In the genomic region with DNA sequence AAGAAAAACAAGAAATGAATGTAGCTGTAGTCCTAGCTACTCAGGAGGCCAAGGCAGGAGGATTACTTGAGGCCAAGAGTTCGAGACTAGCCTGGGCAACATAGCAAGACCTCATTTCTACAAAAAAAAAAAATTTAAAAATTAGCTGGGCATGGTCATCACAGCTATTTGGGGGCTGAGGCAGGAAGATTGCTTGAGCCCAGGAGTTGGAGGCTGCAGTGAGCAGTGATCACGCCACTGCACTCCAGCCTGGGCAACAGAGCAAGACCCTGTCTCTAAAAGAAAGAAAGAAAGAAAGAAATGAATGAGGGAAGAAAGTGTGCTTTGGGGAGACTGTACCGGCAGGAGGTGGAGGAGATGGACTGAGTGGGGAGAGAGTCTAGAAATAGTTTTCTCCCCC, we compare ENCODE assay signal across 1 cellular context.
TF ChIP-seq lines count a peak whose summit lies in the region.

No MANE protein-coding gene starts in this region.

TF ChIP-seq in K562, 482 proteins besides CTCF, POLR2A, EP300 and RAD21:
- TF ChIP-seq ZNF512 (tag; IDR thresholded peaks at IDR 0.05), result peak; percentile 54; the same call in 1 of the 2 replicates
- peak; percentile 25 to 37; a peak in 2 of 4 replicates for TF ChIP-seq KDM1A (IDR thresholded peaks at IDR 0.05)
- TF ChIP-seq RBM25 (IDR thresholded peaks at IDR 0.05; ENCODE audit: low read depth, low read length, severe bottlenecking), result peak; percentile 48
- peak; percentile 79 for TF ChIP-seq BCOR (IDR thresholded peaks at IDR 0.05)
- TF ChIP-seq ZNF121 (CRISPR knock-in tag; conservative IDR thresholded peaks at IDR 0.05), result peak; percentile 95
- 0 out of 2 replicates have a peak, but pooled peaks have one; percentile 19 for TF ChIP-seq ELF2 (CRISPR knock-in tag; IDR thresholded peaks at IDR 0.05)
